Comparison of ENCODE assay signal across 6 cellular contexts in the genomic region with DNA sequence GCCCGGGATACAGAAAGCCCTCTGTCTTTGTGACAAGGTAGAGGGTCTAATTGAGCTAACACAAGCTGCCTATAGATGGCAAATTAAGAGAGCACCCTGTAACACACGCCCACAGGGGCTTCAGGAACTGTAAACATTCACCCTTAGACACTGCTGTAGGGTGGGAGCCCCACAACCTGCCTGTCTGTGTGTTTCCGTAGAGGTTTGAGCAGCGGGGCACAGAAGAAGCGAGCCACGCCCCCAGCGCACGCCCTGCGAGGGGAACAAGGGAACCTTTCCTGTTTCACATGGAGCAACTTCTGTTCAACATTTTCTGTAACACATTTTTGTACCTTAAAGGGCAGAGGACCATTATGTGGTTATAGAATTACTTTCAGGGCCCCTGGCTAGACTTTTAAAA.
"Had no signal": no experiment of that assay in that cellular context is flagged by ENCODE, and none has a peak within 500 bp of the region (broad histone marks: within the 10 kb centered on the region; RNA-seq: fewer than 3 reads in every experiment).

No MANE protein-coding gene starts in this region.

- H3K27ac ChIP-seq: HL-60 had no signal

- H3K4me3 Mint-ChIP-seq: GM23338, H9, IgD-negative memory B cell had no signal

- H3K4me3 ChIP-seq: GM23338 had no signal

- H3K4me1 Mint-ChIP-seq: GM23338, H9 had no signal

- DNase-seq: H9, HCEC 1CT had no signal

- ATAC-seq: GM23338, HepG2 had no signal

- H3K27ac Mint-ChIP-seq: GM23338, H9, IgD-negative memory B cell had no signal
